In genomic region chr3:152105446-152105845, GRCh38 we compare ENCODE assay signal across 18 cellular contexts.
A peak's percentile ranks its signal among the peaks of the same experiment; 100 is the strongest.
DNase-seq lines count a peak whose midpoint lies in the region; ATAC-seq and TF ChIP-seq lines count a peak whose summit lies in the region.
"Had no signal": no experiment of that assay in that cellular context is flagged by ENCODE, and none has a peak within 500 bp of the region (broad histone marks: within the 10 kb centered on the region; RNA-seq: fewer than 3 reads in every experiment).

No MANE protein-coding gene starts in this region.

- TF ChIP-seq CTCF in IMR-90 (conservative IDR thresholded peaks at IDR 0.05; ENCODE audit: low read depth, low read length) (no peak), osteoblast (IDR thresholded peaks at IDR 0.05; ENCODE audit: extremely low read depth, low read depth, low read length) (no peak)
- TF ChIP-seq CTCF in activated CD8-positive, alpha-beta T cell treated with anti-CD3 and anti-CD28 coated beads for 36 hours (IDR thresholded peaks at IDR 0.05) = no peak

- H3K9me3 Mint-ChIP-seq in activated CD8-positive, alpha-beta T cell treated with anti-CD3 and anti-CD28 coated beads for 36 hours = no peaks in the 10 kb centered on the region
- H3K9me3 Mint-ChIP-seq: GM23338 had no signal

- no peak for TF ChIP-seq RAD21 in IMR-90 (IDR thresholded peaks at IDR 0.05; ENCODE audit: low read length)

- intact Hi-C loops in IMR-90 (cut with micrococcal nuclease) = no loop called here
- intact Hi-C loops in activated CD8-positive, alpha-beta T cell treated with anti-CD3 and anti-CD28 coated beads for 36 hours (cut with micrococcal nuclease) = no loop called here

- H3K27ac ChIP-seq in IMR-90 (ENCODE audit: insufficient read depth, low read length) (no peak overlapping the region), osteoblast (ENCODE audit: low read depth, low read length) (no peak overlapping the region)
- H3K27ac ChIP-seq: KMS-11 had no signal

- H3K4ac ChIP-seq in IMR-90 (ENCODE audit: low read depth, low read length) = no peak overlapping the region; the same call in 1 of the 2 replicates

- H3K27me3 Mint-ChIP-seq in activated CD8-positive, alpha-beta T cell treated with anti-CD3 and anti-CD28 coated beads for 36 hours = peaks cover 3% of the 10 kb centered on the region

- H3K79me2 ChIP-seq in osteoblast (ENCODE audit: insufficient read depth, low read length) = no peaks in the 10 kb centered on the region

- H4K8ac ChIP-seq in IMR-90 (ENCODE audit: low read depth in 2 of 2, low read length in 2 of 2) = no peak overlapping the region

- peaks cover 5% of the 10 kb centered on the region for H3K4me1 Mint-ChIP-seq in activated CD8-positive, alpha-beta T cell treated with anti-CD3 and anti-CD28 coated beads for 36 hours (ENCODE audit: low read depth)

- peaks cover 5% of the 10 kb centered on the region; the same call in 1 of the 2 replicates for H3K9me1 ChIP-seq in IMR-90 (ENCODE audit: insufficient read depth, low read length)

- no peak overlapping the region for H4K91ac ChIP-seq in IMR-90 (ENCODE audit: insufficient read depth, low read depth, low read length)

- ATAC-seq in IMR-90 (ENCODE audit: low read depth) = no peak
- ATAC-seq in activated CD8-positive, alpha-beta T cell treated with anti-CD3 and anti-CD28 coated beads for 36 hours = no peak
- ATAC-seq: GM12878, GM23338 had no signal

- H3K79me1 ChIP-seq in IMR-90 (ENCODE audit: low read depth in 1 of 2, low read length in 2 of 2) = no peaks in the 10 kb centered on the region

- no TSS peak for BruUV-seq in IMR-90 (replicated peaks; lab: Mats Ljungman, UMichigan)

- no peak overlapping the region for H3K23ac ChIP-seq in IMR-90 (ENCODE audit: low read depth, low read length)

- CTCF ChIA-PET in IMR-90 (lab: Yijun Ruan, JAX) = no interaction called here
- CTCF ChIA-PET in activated CD8-positive, alpha-beta T cell treated with anti-CD3 and anti-CD28 coated beads for 36 hours (lab: Charles Lee) = no interaction called here

- 100% methylated on average over 1 of the region's 5 CpGs; no CpG with 5 or more reads in 1 of the 2 experiments for WGBS in IMR-90 (ENCODE audit: extremely low coverage in 2 of 2, insufficient read length in 1 of 2), 2 experiments

- H3K9me3 ChIP-seq in IMR-90 (ENCODE audit: control insufficient read depth, insufficient read depth, low read length) (no peaks in the 10 kb centered on the region), osteoblast (ENCODE audit: low read depth, low read length) (no peaks in the 10 kb centered on the region)
- H3K9me3 ChIP-seq: HAP-1 had no signal

- no peak overlapping the region for H3K9ac ChIP-seq in IMR-90 (ENCODE audit: low read depth, low read length)
- H3K9ac ChIP-seq: KMS-11 had no signal

- H3K4me2 ChIP-seq in IMR-90 (ENCODE audit: low read depth, low read length) (no peak overlapping the region), osteoblast (ENCODE audit: insufficient read depth, low read length) (no peak overlapping the region)
- H3K4me2 ChIP-seq: GM23338, KMS-11 had no signal

- no peak overlapping the region for H2BK5ac ChIP-seq in IMR-90 (ENCODE audit: low read depth, low read length, poor library complexity, severe bottlenecking)

- H3K18ac ChIP-seq in IMR-90 (ENCODE audit: low read depth, low read length) = no peak overlapping the region

- DNase-seq in IMR-90 = peak; percentile 23
- DNase-seq in amniotic epithelial cell (ENCODE audit: low read depth) = peak; percentile 41
- peak; percentile 11 for DNase-seq in iPS-NIHi11 (ENCODE audit: low spot score)
- DNase-seq in osteoblast (ENCODE audit: insufficient read length, low spot score, missing footprints) = no peak
- DNase-seq in activated CD8-positive, alpha-beta T cell treated with anti-CD3 and anti-CD28 coated beads for 36 hours = no peak
- DNase-seq in kidney glomerular epithelial cell (lab: John Stamatoyannopoulos, UW) = no peak
- DNase-seq in SK-N-DZ (ENCODE audit: low spot score) = no peak
- DNase-seq: CD4-positive, CD25-positive, alpha-beta regulatory T cell; DMS79 treated with DMSO at 0.1 percent for 48 hours; NCI-H1092 treated with DMSO at 0.1 percent for 48 hours; NCI-H2081; NCI-H2171 treated with DMSO at 0.1 percent for 48 hours; NCI-H446; NCI-H526 had no signal

- no peak overlapping the region for H2AK9ac ChIP-seq in IMR-90 (replicated peaks; ENCODE audit: low read depth, low read length, poor library complexity)

- no peaks in the 10 kb centered on the region for H4K20me1 ChIP-seq in IMR-90 (ENCODE audit: insufficient read depth, low read length)
- no peaks in the 10 kb centered on the region for H4K20me1 ChIP-seq in osteoblast (ENCODE audit: insufficient read depth, low read length)

- no peak overlapping the region for H3K27ac Mint-ChIP-seq in activated CD8-positive, alpha-beta T cell treated with anti-CD3 and anti-CD28 coated beads for 36 hours
- H3K27ac Mint-ChIP-seq: CD4-positive, CD25-positive, alpha-beta regulatory T cell; GM23338 had no signal

- H3K27me3 ChIP-seq in IMR-90 (ENCODE audit: control insufficient read depth, insufficient read depth, low read length) (no peaks in the 10 kb centered on the region), osteoblast (ENCODE audit: insufficient read depth, low read length) (no peaks in the 10 kb centered on the region)

- no peak overlapping the region for H3K14ac ChIP-seq in IMR-90 (replicated peaks; ENCODE audit: low read depth, low read length)

- no peak overlapping the region for H2BK20ac ChIP-seq in IMR-90 (ENCODE audit: low read depth, low read length)

- H2AFZ ChIP-seq in IMR-90 (replicated peaks; ENCODE audit: low read length, poor library complexity) (no peak overlapping the region), osteoblast (ENCODE audit: low read length) (peak overlapping the region; percentile 20)
- H2AFZ ChIP-seq: GM23338 had no signal

- no peak overlapping the region for H3K4me3 ChIP-seq in IMR-90 (ENCODE audit: insufficient read depth, low read depth, low read length)
- no peak overlapping the region for H3K4me3 ChIP-seq in osteoblast (ENCODE audit: insufficient read depth, low read length)
- H3K4me3 ChIP-seq: GM12878, GM23338, HAP-1 had no signal

- no peaks in the 10 kb centered on the region for H3K36me3 Mint-ChIP-seq in activated CD8-positive, alpha-beta T cell treated with anti-CD3 and anti-CD28 coated beads for 36 hours (ENCODE audit: low read depth)
- H3K36me3 Mint-ChIP-seq: CD4-positive, CD25-positive, alpha-beta regulatory T cell had no signal

- no peaks in the 10 kb centered on the region for H3K36me3 ChIP-seq in IMR-90 (ENCODE audit: control insufficient read depth, insufficient read depth, low read length)
- H3K36me3 ChIP-seq in osteoblast (ENCODE audit: insufficient read depth, low read length) = no peaks in the 10 kb centered on the region
- H3K36me3 ChIP-seq: HAP-1 had no signal

- POLR2A ChIA-PET in IMR-90 (lab: Charles Lee; ENCODE audit: unreplicated experiment) = no interaction called here
- POLR2A ChIA-PET in activated CD8-positive, alpha-beta T cell treated with anti-CD3 and anti-CD28 coated beads for 36 hours (lab: Charles Lee) = no interaction called here

- in situ Hi-C loops in IMR-90 (cut with MboI; ENCODE audit: low sequenced_read_pairs) = no loop called here

- no peak for TF ChIP-seq POLR2A in IMR-90 (IDR thresholded peaks at IDR 0.05; ENCODE audit: low read depth, low read length)

- H2BK15ac ChIP-seq in IMR-90 (ENCODE audit: low read depth, low read length) = no peak overlapping the region

- H3K4me1 ChIP-seq in IMR-90 (ENCODE audit: control insufficient read depth, insufficient read depth, low read length) (peaks cover 2% of the 10 kb centered on the region; the same call in 1 of the 2 replicates), osteoblast (ENCODE audit: insufficient read depth, low read length) (no peaks in the 10 kb centered on the region)
- H3K4me1 ChIP-seq: HAP-1 had no signal

- no peak overlapping the region for H3K4me3 Mint-ChIP-seq in activated CD8-positive, alpha-beta T cell treated with anti-CD3 and anti-CD28 coated beads for 36 hours
- H3K4me3 Mint-ChIP-seq: CD4-positive, CD25-positive, alpha-beta regulatory T cell; GM23338 had no signal

- dilution Hi-C loops in IMR-90 (cut with HindIII; ENCODE audit: low sequenced_read_pairs, unreplicated experiment) = no loop called here

- no peak overlapping the region for H3K56ac ChIP-seq in IMR-90 (ENCODE audit: extremely low read depth, insufficient read depth, low read length)

- no peak overlapping the region for H2BK120ac ChIP-seq in IMR-90 (ENCODE audit: low read depth, low read length)

- H4K5ac ChIP-seq in IMR-90 (ENCODE audit: low read depth, low read length) = no peak overlapping the region

- H2AK5ac ChIP-seq in IMR-90 (ENCODE audit: low read depth, low read length) = peak overlapping the region; percentile 51; the same call in 1 of the 2 replicates

TF ChIP-seq in IMR-90, 13 proteins besides CTCF, POLR2A, EP300 and RAD21:
- TF ChIP-seq RCOR1 (IDR thresholded peaks at IDR 0.05; ENCODE audit: insufficient replicate concordance, low read length) = no peak
- TF ChIP-seq MAFK (IDR thresholded peaks at IDR 0.05; ENCODE audit: low read depth, low read length) = no peak
- peak; percentile 77; the same call in 1 of the 2 replicates for TF ChIP-seq BHLHE40 (IDR thresholded peaks at IDR 0.05; ENCODE audit: low read depth, low read length)
- no peak for TF ChIP-seq CEBPB (IDR thresholded peaks at IDR 0.05; ENCODE audit: low read depth, low read length)
- TF ChIP-seq ELK1 (IDR thresholded peaks at IDR 0.05; ENCODE audit: borderline replicate concordance, low read depth, low read length) = no peak
- no peak for TF ChIP-seq MAZ (IDR thresholded peaks at IDR 0.05; ENCODE audit: borderline replicate concordance, low read depth, low read length)

Comparison
In these comparisons a context has a peak if more than half of its experiments do, and no peak if none do; other contexts are left out.
1. DNase-seq: peak in IMR-90 (single experiment), amniotic epithelial cell (single experiment) and iPS-NIHi11 (single experiment); none in osteoblast (single experiment), activated CD8-positive, alpha-beta T cell treated with anti-CD3 and anti-CD28 coated beads for 36 hours (single experiment), kidney glomerular epithelial cell (single experiment) and SK-N-DZ (single experiment).